17 cellular contexts compared by ENCODE assay signal in the genomic region with DNA sequence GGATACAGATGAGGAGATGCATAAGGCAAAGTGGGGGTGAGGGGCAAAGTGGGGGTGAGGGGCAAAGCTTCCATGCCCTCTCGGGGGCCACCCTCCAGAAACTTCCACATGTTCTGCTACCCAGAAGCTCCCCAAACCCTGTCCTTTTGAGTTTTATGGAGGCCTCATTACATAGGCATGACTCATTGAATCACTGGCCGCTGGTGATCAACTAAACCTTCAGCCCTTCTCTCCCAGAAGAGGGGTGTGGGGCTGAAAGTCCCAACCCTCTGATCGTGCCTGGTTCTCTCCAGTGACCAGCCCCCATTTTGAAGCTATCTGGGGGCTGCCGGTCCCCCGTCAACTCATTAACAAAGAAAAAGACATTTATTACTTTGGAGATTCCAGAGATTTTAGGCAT. TPM values are rescaled to one million over a fixed set of nuclear protein-coding genes. Genes with fewer than 3 reads are reported as not detected.
DNase-seq lines count a peak whose midpoint lies in the region; ATAC-seq and TF ChIP-seq lines count a peak whose summit lies in the region.
"Had no signal": no experiment of that assay in that cellular context is flagged by ENCODE, and none has a peak within 500 bp of the region (broad histone marks: within the 10 kb centered on the region; RNA-seq: fewer than 3 reads in every experiment).

No MANE protein-coding gene starts in this region.

- intact Hi-C loops in CD14-positive monocyte (cut with micrococcal nuclease), result no loop called here

- H3K4me2 ChIP-seq in GM23248 (ENCODE audit: unreplicated experiment) (no peak overlapping the region), fibroblast of lung (ENCODE audit: extremely low read depth, insufficient read depth, low read length) (no peak overlapping the region)

- H3K36me3 ChIP-seq in GM23248 (ENCODE audit: low read depth) (no peaks in the 10 kb centered on the region), fibroblast of lung (ENCODE audit: control insufficient read depth, insufficient read depth, low read length) (no peaks in the 10 kb centered on the region)
- H3K36me3 ChIP-seq: prostate gland, thoracic aorta had no signal

- CTCF ChIA-PET in RWPE1 (lab: Yijun Ruan, JAX), result interaction anchor here (0.9 kb wide), 1 partner anchor 14 kb away, joined by 3 read pairs; no protein-coding TSS in a partner anchor

- no peak for ATAC-seq in naive thymus-derived CD8-positive, alpha-beta T cell
- ATAC-seq: effector memory CD8-positive, alpha-beta T cell; GM12878 had no signal

- no peaks in the 10 kb centered on the region for H3K9me3 ChIP-seq in GM23248 (ENCODE audit: low read depth)
- no peaks in the 10 kb centered on the region for H3K9me3 ChIP-seq in fibroblast of lung (ENCODE audit: control insufficient read depth, insufficient read depth, low read depth, low read length)
- H3K9me3 ChIP-seq: prostate gland, thoracic aorta had no signal

- H3K4me1 ChIP-seq in GM23248 (ENCODE audit: insufficient read depth) (peaks cover 5% of the 10 kb centered on the region; the same call in 1 of the 2 replicates), fibroblast of lung (ENCODE audit: control insufficient read depth, extremely low read depth, insufficient read depth, low read length) (no peaks in the 10 kb centered on the region)
- H3K4me1 ChIP-seq: prostate gland had no signal

- H3K4me3 ChIP-seq in GM23248 (no peak overlapping the region), fibroblast of lung (replicated peaks in 1 of 4; ENCODE audit: control extremely low read depth in 1 of 4, insufficient read depth in 1 of 4, low read depth in 3 of 4, low read length in 4 of 4) (no peak overlapping the region)
- H3K4me3 ChIP-seq: GM12878, prostate gland, thoracic aorta had no signal

- no peak overlapping the region for H3K4me3 Mint-ChIP-seq in naive thymus-derived CD8-positive, alpha-beta T cell
- H3K4me3 Mint-ChIP-seq in CD14-positive monocyte, result no peak overlapping the region
- H3K4me3 Mint-ChIP-seq: CD4-positive, CD25-positive, alpha-beta regulatory T cell had no signal

- H4K20me1 ChIP-seq in GM23248 (ENCODE audit: insufficient read depth) (no peaks in the 10 kb centered on the region), fibroblast of lung (ENCODE audit: control insufficient read depth, extremely low read depth, insufficient read depth, low read length) (no peaks in the 10 kb centered on the region)

- 39 to 40% methylated on average over 5 of the region's 5 CpGs for WGBS in GM23248 (ENCODE audit: low coverage in 1 of 2, low lambda C conversion rate in 2 of 2, missing lambda C conversion rate in 2 of 2), 2 experiments

- H3K36me3 Mint-ChIP-seq in naive thymus-derived CD8-positive, alpha-beta T cell, result peaks cover 0 to 2% (median 0%) of the 10 kb centered on the region in 3 donors
- no peaks in the 10 kb centered on the region for H3K36me3 Mint-ChIP-seq in CD14-positive monocyte
- H3K36me3 Mint-ChIP-seq: CD4-positive, CD25-positive, alpha-beta regulatory T cell had no signal

- no peaks in the 10 kb centered on the region for H3K27me3 Mint-ChIP-seq in naive thymus-derived CD8-positive, alpha-beta T cell
- H3K27me3 Mint-ChIP-seq in CD14-positive monocyte (ENCODE audit: low read depth in 3 of 3), result peaks cover 0 to 3% (median 2%) of the 10 kb centered on the region in 3 donors
- H3K27me3 Mint-ChIP-seq: CD4-positive, CD25-positive, alpha-beta regulatory T cell; effector memory CD8-positive, alpha-beta T cell had no signal

- peak overlapping the region in 2 of 10 donors; percentile 11 to 37 for H3K27ac Mint-ChIP-seq in naive thymus-derived CD8-positive, alpha-beta T cell
- peak overlapping the region in 1 of 7 donors; percentile 23 for H3K27ac Mint-ChIP-seq in CD14-positive monocyte
- H3K27ac Mint-ChIP-seq: CD4-positive, CD25-positive, alpha-beta regulatory T cell had no signal

- H3K9me2 ChIP-seq in GM23248 (ENCODE audit: insufficient read depth), result no peaks in the 10 kb centered on the region

- DNase-seq in GM23248 (peak; percentile 73), RWPE1 (ENCODE audit: low spot score) (peak; percentile 27), fibroblast of lung (ENCODE audit: low read depth in 2 of 2) (peak; percentile 62 to 78), renal cortical epithelial cell (ENCODE audit: low read depth) (peak; percentile 67), CD14-positive monocyte (ENCODE audit: low spot score) (no peak)
- no peak for DNase-seq in naive thymus-derived CD8-positive, alpha-beta T cell
- DNase-seq in stimulated activated CD4-positive, alpha-beta T cell treated with anti-CD3 and anti-CD28 coated beads, Interleukin-1b, Interleukin-23, amount 100 ng/mL, for 48 hours, result no peak
- no peak for DNase-seq in activated CD4-positive, CD25-positive, alpha-beta regulatory T cell treated with anti-CD3 and anti-CD28 coated beads, Interleukin-2, amount 50 U/mL, for 72 hours
- DNase-seq: CD4-positive, CD25-positive, alpha-beta regulatory T cell; DMS79; effector memory CD8-positive, alpha-beta T cell; NCI-H1092 treated with DMSO at 0.1 percent for 48 hours; NCI-H2171 had no signal

- peaks cover 27 to 45% (median 43%) of the 10 kb centered on the region in 4 donors for H3K4me1 Mint-ChIP-seq in naive thymus-derived CD8-positive, alpha-beta T cell
- peaks cover 18% of the 10 kb centered on the region for H3K4me1 Mint-ChIP-seq in CD14-positive monocyte

- H3K27me3 ChIP-seq in GM23248 (replicated peaks; ENCODE audit: insufficient read depth), result no peaks in the 10 kb centered on the region
- H3K27me3 ChIP-seq in fibroblast of lung (ENCODE audit: control insufficient read depth, insufficient read depth, low read length), result peaks cover 5% of the 10 kb centered on the region

- TF ChIP-seq CTCF in RWPE1 (conservative IDR thresholded peaks at IDR 0.05; ENCODE audit: low read depth) (no peak), fibroblast of lung (conservative IDR thresholded peaks at IDR 0.05 in 1 of 2, IDR thresholded peaks at IDR 0.05 in 1 of 2; ENCODE audit: low read depth in 1 of 2, low read length in 2 of 2) (no peak), CD14-positive monocyte (IDR thresholded peaks at IDR 0.05) (no peak)

- no peak overlapping the region for H3K9ac ChIP-seq in GM23248
- H3K9ac ChIP-seq in fibroblast of lung (ENCODE audit: insufficient read depth, low read length), result no peak overlapping the region

- H3K9me3 Mint-ChIP-seq in naive thymus-derived CD8-positive, alpha-beta T cell, result peaks cover 0 to under 1% (median 0%) of the 10 kb centered on the region in 9 donors
- peaks cover 0 to 3% (median 0%) of the 10 kb centered on the region in 7 donors for H3K9me3 Mint-ChIP-seq in CD14-positive monocyte
- H3K9me3 Mint-ChIP-seq: CD4-positive, CD25-positive, alpha-beta regulatory T cell; effector memory CD8-positive, alpha-beta T cell had no signal

- POLR2A ChIA-PET in RWPE1 (lab: Yijun Ruan, JAX; ENCODE audit: low non-redundant PET), result no interaction called here
- POLR2A ChIA-PET in naive thymus-derived CD8-positive, alpha-beta T cell (lab: Charles Lee), result no interaction called here

- H3K27ac ChIP-seq in GM23248, result no peak overlapping the region
- no peak overlapping the region for H3K27ac ChIP-seq in RWPE1
- H3K27ac ChIP-seq in fibroblast of lung (ENCODE audit: insufficient read depth, low read length), result no peak overlapping the region
- H3K27ac ChIP-seq: prostate gland, thoracic aorta, VCaP had no signal

- H3K79me2 ChIP-seq in GM23248 (ENCODE audit: insufficient read depth) (no peaks in the 10 kb centered on the region), fibroblast of lung (ENCODE audit: control insufficient read depth, insufficient read depth, low read length) (no peaks in the 10 kb centered on the region)

- H3F3A ChIP-seq in GM23248 (ENCODE audit: insufficient read depth), result no peaks in the 10 kb centered on the region

- no peak overlapping the region for H2AFZ ChIP-seq in GM23248
- H2AFZ ChIP-seq in fibroblast of lung (ENCODE audit: low read length), result no peak overlapping the region

- in situ Hi-C loops in GM23248 (cut with MboI), result no loop called here

RNA-seq across cellular contexts. Expression of a gene that starts 27.5 kb away (rescaled TPM):
- total RNA-seq in GM23248 (2014; rRNA removed; shearing (Covaris generic)), result 11.8 and 23.3 TPM in 2 replicates
- polyA plus RNA-seq in GM23248 (2016; fragmentation: Nextera tagmentation; extraction: Ambion mirVana) (80.3 and 83.6 TPM in 2 replicates), fibroblast of lung (72.5 and 76.6 TPM in 2 replicates), CD14-positive monocyte (10 to 100 TPM; 66.6 to 78.8 TPM)
- total RNA-seq in fibroblast of lung (15.9 and 29.7 TPM in 2 replicates), renal cortical epithelial cell (8.7 and 14.2 TPM in 2 replicates)
- 63.7 and 76.2 TPM in 2 replicates for polyA plus RNA-seq in fibroblast of lung (2012)
- polyA minus RNA-seq in fibroblast of lung (ENCODE audit: low replicate concordance), result 1.5 and 4.5 TPM in 2 replicates
- 10 to 100 TPM; 24.5 to 26.8 TPM for total RNA-seq in naive thymus-derived CD8-positive, alpha-beta T cell
- 10 to 100 TPM; 52.7 to 58.1 (median 55.6) TPM for polyA plus RNA-seq in naive thymus-derived CD8-positive, alpha-beta T cell

RNA-seq across cellular contexts. Expression of a gene that starts 49.8 kb away (rescaled TPM):
- 1.9 and 3.0 TPM in 2 replicates for total RNA-seq in GM23248 (2014; rRNA removed; shearing (Covaris generic))
- 1.1 and 1.4 TPM in 2 replicates for polyA plus RNA-seq in GM23248 (2016; fragmentation: Nextera tagmentation; extraction: Ambion mirVana)
- total RNA-seq in fibroblast of lung, result 0.51 and 2.0 TPM in 2 replicates
- polyA plus RNA-seq in fibroblast of lung, result 1.5 and 4.9 TPM in 2 replicates
- polyA plus RNA-seq in fibroblast of lung (2012), result 0.98 and 3.4 TPM in 2 replicates
- polyA minus RNA-seq in fibroblast of lung (ENCODE audit: low replicate concordance), result 1.5 and 2.6 TPM in 2 replicates
- total RNA-seq in renal cortical epithelial cell, result 0.89 and 5.0 TPM in 2 replicates
- under 1 TPM; 0.38 to 0.57 TPM for total RNA-seq in naive thymus-derived CD8-positive, alpha-beta T cell
- polyA plus RNA-seq in naive thymus-derived CD8-positive, alpha-beta T cell, result under 1 TPM in 2 of 3 donors, not detected in 1; 0.13 to 0.28 TPM
- polyA plus RNA-seq in CD14-positive monocyte, result not detected

Comparison
In these comparisons a context has a peak if more than half of its experiments do, and no peak if none do; other contexts are left out.
1. DNase-seq: peak in GM23248 (single experiment), RWPE1 (single experiment), fibroblast of lung (2 of 2) and renal cortical epithelial cell (single experiment); none in naive thymus-derived CD8-positive, alpha-beta T cell (0 of 10), CD14-positive monocyte (single experiment), stimulated activated CD4-positive, alpha-beta T cell treated with anti-CD3 and anti-CD28 coated beads, Interleukin-1b, Interleukin-23, amount 100 ng/mL, for 48 hours (single experiment) and activated CD4-positive, CD25-positive, alpha-beta regulatory T cell treated with anti-CD3 and anti-CD28 coated beads, Interleukin-2, amount 50 U/mL, for 72 hours (single experiment).